ENCODE assay signal across 33 cellular contexts in the genomic region with DNA sequence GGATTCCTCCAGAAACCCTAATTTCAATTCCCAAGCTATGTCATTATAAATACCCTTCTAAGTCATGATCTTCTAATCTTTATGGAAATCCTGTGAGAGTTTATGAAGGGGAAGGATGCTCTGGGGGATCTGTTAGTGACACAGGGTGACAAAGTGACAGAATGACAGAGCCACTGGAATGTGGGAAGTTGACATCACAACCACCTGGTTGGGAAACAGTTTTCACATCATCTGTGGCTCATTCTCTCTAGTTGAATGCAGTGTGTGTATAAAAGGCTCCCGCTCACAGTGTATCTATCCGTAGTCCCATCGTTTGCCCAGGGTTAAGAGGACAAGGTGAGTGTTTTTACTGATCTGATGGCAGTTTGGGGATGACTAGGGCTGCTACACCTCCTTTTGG. TPM values are rescaled to one million over a fixed set of nuclear protein-coding genes. Genes with fewer than 3 reads are reported as not detected.
DNase-seq lines count a peak whose midpoint lies in the region; ATAC-seq and TF ChIP-seq lines count a peak whose summit lies in the region.
"Had no signal": no experiment of that assay in that cellular context is flagged by ENCODE, and none has a peak within 500 bp of the region (broad histone marks: within the 10 kb centered on the region; RNA-seq: fewer than 3 reads in every experiment).

A gene with protein sequence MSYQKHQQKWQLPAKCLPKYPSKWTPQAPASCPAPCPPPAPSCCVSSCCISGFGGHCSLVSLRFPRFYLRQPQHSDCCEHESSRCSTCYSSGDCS (plus strand): TSS at position 301 of the 400 bp plus-strand sequence. CDS start 702 bp downstream, outside the sequence.

- H3K27ac ChIP-seq in RWPE2 (ENCODE audit: poor library complexity, severe bottlenecking) (peak within 1 kb of the TSS; percentile 68), esophagus muscularis mucosa (replicated peaks in 1 of 4) (no peak within 1 kb of the TSS), colonic mucosa (no peak within 1 kb of the TSS)
- H3K27ac ChIP-seq: 22Rv1; A549; BLaER1; BLaER1 treated with 17β-estradiol and CSF1 and Interleukin-3, amounts not matched to agents 10 nM and 100 nM; C4-2B had no signal

- H3K27me3 ChIP-seq in RWPE2 (ENCODE audit: insufficient read depth, poor library complexity, severe bottlenecking): no peaks in the 10 kb centered on the region
- H3K27me3 ChIP-seq in esophagus muscularis mucosa: no peaks in the 10 kb centered on the region
- H3K27me3 ChIP-seq in colonic mucosa: no peaks in the 10 kb centered on the region
- H3K27me3 ChIP-seq: BE2C; BLaER1; BLaER1 treated with 17β-estradiol and CSF1 and Interleukin-3, amounts not matched to agents 10 nM and 100 nM had no signal

- no peak for TF ChIP-seq EP300 in esophagus muscularis mucosa (IDR thresholded peaks at IDR 0.05)

- intact Hi-C loops in esophagus muscularis mucosa (cut with DNase I) (no loop called here), colonic mucosa (cut with DNase I) (no loop called here)

- in situ Hi-C loops in GM13977 (cut with MboI; ENCODE audit: low pct_unique_long_range_greater_than_20kb, low sequenced_read_pairs, unreplicated experiment): no loop called here

- no peak for DNase-seq in RWPE2 (ENCODE audit: low spot score)
- peak; percentile 55 for DNase-seq in esophagus muscularis mucosa (ENCODE audit: extremely low spot score)
- no peak for DNase-seq in colonic mucosa
- DNase-seq in GM13977 (ENCODE audit: low spot score): no peak
- DNase-seq: 8988T; ACHN; AML-193; BE2C; C1 segment of cervical spinal cord; Caco-2; Calu3; CD4-positive, alpha-beta memory T cell; CD4-positive, alpha-beta T cell; CD4-positive, CD25-positive, alpha-beta regulatory T cell; CD8-positive, alpha-beta memory T cell; CD8-positive, alpha-beta T cell; COR-L47; DMS 273 treated with DMSO at 0.1 percent for 48 hours; DMS153; DMS53; DMS79; DMS79 treated with DMSO at 0.1 percent for 48 hours; DND-41; EL had no signal

- no peak for TF ChIP-seq POLR2A in esophagus muscularis mucosa (IDR thresholded peaks at IDR 0.05; ENCODE audit: low read depth)

- H3K4me3 ChIP-seq in RWPE2 (ENCODE audit: severe bottlenecking) (no peak within 1 kb of the TSS), esophagus muscularis mucosa (no peak within 1 kb of the TSS), colonic mucosa (no peak within 1 kb of the TSS)
- H3K4me3 ChIP-seq: A549; BLaER1; BLaER1 treated with 17β-estradiol and CSF1 and Interleukin-3, amounts not matched to agents 10 nM and 100 nM had no signal

- H3K36me3 ChIP-seq in RWPE2 (ENCODE audit: low read depth): no peaks in the 10 kb centered on the region
- H3K36me3 ChIP-seq in esophagus muscularis mucosa: no peaks in the 10 kb centered on the region
- no peaks in the 10 kb centered on the region for H3K36me3 ChIP-seq in colonic mucosa
- H3K36me3 ChIP-seq: BE2C; BLaER1; BLaER1 treated with 17β-estradiol and CSF1 and Interleukin-3, amounts not matched to agents 10 nM and 100 nM had no signal

- TF ChIP-seq CTCF in RWPE2 (IDR thresholded peaks at IDR 0.05; ENCODE audit: poor library complexity, severe bottlenecking) (no peak), esophagus muscularis mucosa (IDR thresholded peaks at IDR 0.05) (no peak), colonic mucosa (IDR thresholded peaks at IDR 0.05) (no peak), GM13977 (IDR thresholded peaks at IDR 0.05; ENCODE audit: extremely low read depth, insufficient read depth, missing control alignments) (no peak)

- ATAC-seq in RWPE2 (ENCODE audit: low read depth): no peak
- ATAC-seq: A549; CD8-positive, alpha-beta T cell had no signal

- no peak within 1 kb of the TSS for H3K9ac ChIP-seq in colonic mucosa (ENCODE audit: low read depth in 2 of 2, low read length in 2 of 2)
- H3K9ac ChIP-seq: BLaER1; BLaER1 treated with 17β-estradiol and CSF1 and Interleukin-3, amounts not matched to agents 10 nM and 100 nM had no signal

- WGBS in esophagus muscularis mucosa: 73% methylated on average over 3 of the region's 3 CpGs

- H3K9me3 ChIP-seq in RWPE2 (ENCODE audit: severe bottlenecking) (no peaks in the 10 kb centered on the region), esophagus muscularis mucosa (no peaks in the 10 kb centered on the region), colonic mucosa (no peaks in the 10 kb centered on the region)
- H3K9me3 ChIP-seq: A549; BE2C; BLaER1; BLaER1 treated with 17β-estradiol and CSF1 and Interleukin-3, amounts not matched to agents 10 nM and 100 nM; Caco-2 had no signal

- H3K4me1 ChIP-seq in RWPE2 (ENCODE audit: insufficient read depth, poor library complexity, severe bottlenecking): peaks cover 3% of the 10 kb centered on the region
- H3K4me1 ChIP-seq in esophagus muscularis mucosa: peaks cover 0 to 33% (median 23%) of the 10 kb centered on the region in 4 donors
- no peaks in the 10 kb centered on the region for H3K4me1 ChIP-seq in colonic mucosa
- H3K4me1 ChIP-seq: A549; BE2C; BLaER1; BLaER1 treated with 17β-estradiol and CSF1 and Interleukin-3, amounts not matched to agents 10 nM and 100 nM; Caco-2 had no signal

RNA-seq across cellular contexts. Expression of the gene that starts here (rescaled TPM):
- total RNA-seq in esophagus muscularis mucosa (not detected), colonic mucosa (not detected)
- total RNA-seq: A172; A673; B cell; Caco-2; Calu3; CD4-positive, alpha-beta memory T cell; CD4-positive, alpha-beta T cell; CD4-positive, CD25-positive, alpha-beta regulatory T cell; CD8-positive, alpha-beta memory T cell; CD8-positive, alpha-beta T cell; Daoy had no signal

Comparison
In these comparisons a context has a peak if more than half of its experiments do, and no peak if none do; other contexts are left out.
1. Peak in DNase-seq in esophagus muscularis mucosa; RNA of the gene not detected or under 1 TPM.